Comparison of ENCODE assay signal across 8 cellular contexts in genomic region chr2:111346018-111346932, GRCh38.
A peak's percentile ranks its signal among the peaks of the same experiment; 100 is the strongest.
DNase-seq lines count a peak whose midpoint lies in the region; ATAC-seq and TF ChIP-seq lines count a peak whose summit lies in the region.
"Not testable (repeated sequence)": the region's sequence is repeated elsewhere in the genome, so short reads cannot be mapped to it uniquely, and the experiment has no call there.

No MANE protein-coding gene starts in this region.

- TF ChIP-seq CTCF in left lung (IDR thresholded peaks at IDR 0.05); tibial nerve (IDR thresholded peaks at IDR 0.05): not testable (repeated sequence)

- H3K9ac ChIP-seq in adipocyte (ENCODE audit: low read length): not testable (repeated sequence)

- not testable (repeated sequence) for H3K9me3 ChIP-seq in adipocyte (ENCODE audit: control insufficient read depth, low read length); left lung; tibial nerve

- TF ChIP-seq POLR2A in tibial nerve (IDR thresholded peaks at IDR 0.05): not testable (repeated sequence)

- DNase-seq in Ammon's horn (ENCODE audit: low spot score) (peak; percentile 3), adipocyte (ENCODE audit: low read depth) (peak; percentile 26), dermis blood vessel endothelial cell (peak; percentile 62), head of caudate nucleus (peak in 33 of 42 donors; percentile 7 to 56 (median 30)), left lung (peak; percentile 23 to 34), posterior vena cava (ENCODE audit: low spot score) (peak; percentile 80), tibial nerve (ENCODE audit: low spot score in 2 of 2) (peak; percentile 18 to 31)

- intact Hi-C loops in head of caudate nucleus (cut with DNase I); left lung (cut with DNase I); posterior vena cava (cut with DNase I): not testable (repeated sequence)

- peak; percentile 63 for ATAC-seq in left lung

- H3K27ac ChIP-seq in left lung, tibial nerve: not testable (repeated sequence)

- H3K27me3 ChIP-seq in adipocyte (replicated peaks; ENCODE audit: control insufficient read depth, insufficient read depth, low read length); left lung; tibial nerve: not testable (repeated sequence)

- TF ChIP-seq EP300 in Ishikawa (IDR thresholded peaks at IDR 0.05; ENCODE audit: borderline replicate concordance); tibial nerve (IDR thresholded peaks at IDR 0.05): not testable (repeated sequence)

- 3 to 13% methylated on average over 4 to 5 of the region's 14 CpGs for WGBS in tibial nerve, 2 donors

- not testable (repeated sequence) for H3K4me1 ChIP-seq in adipocyte (ENCODE audit: control insufficient read depth, insufficient read depth, low read length); left lung; tibial nerve

- H3K4me3 ChIP-seq in adipocyte (ENCODE audit: low read length); left lung; tibial nerve: not testable (repeated sequence)

- not testable (repeated sequence) for H3K36me3 ChIP-seq in adipocyte (ENCODE audit: control insufficient read depth, insufficient read depth, low read length, severe bottlenecking); left lung; tibial nerve

- TF ChIP-seq RAD21 in Ishikawa (IDR thresholded peaks at IDR 0.05; ENCODE audit: low read depth): not testable (repeated sequence)

TF ChIP-seq in Ishikawa, 13 proteins besides CTCF, POLR2A, EP300 and RAD21:
- TF ChIP-seq NFIC (IDR thresholded peaks at IDR 0.05): peak; percentile 50; the same call in 1 of the 2 replicates

Comparison
In these comparisons a context has a peak if more than half of its experiments do, and no peak if none do; other contexts are left out.
1. DNase-seq: peak in every context shown above with its lines; median percentile 80 in posterior vena cava; 62 in dermis blood vessel endothelial cell; 30 in head of caudate nucleus; 28 in left lung; 26 in adipocyte; 24 in tibial nerve; 3 in Ammon's horn.